ENCODE assay signal across 1 cellular context in the genomic region with DNA sequence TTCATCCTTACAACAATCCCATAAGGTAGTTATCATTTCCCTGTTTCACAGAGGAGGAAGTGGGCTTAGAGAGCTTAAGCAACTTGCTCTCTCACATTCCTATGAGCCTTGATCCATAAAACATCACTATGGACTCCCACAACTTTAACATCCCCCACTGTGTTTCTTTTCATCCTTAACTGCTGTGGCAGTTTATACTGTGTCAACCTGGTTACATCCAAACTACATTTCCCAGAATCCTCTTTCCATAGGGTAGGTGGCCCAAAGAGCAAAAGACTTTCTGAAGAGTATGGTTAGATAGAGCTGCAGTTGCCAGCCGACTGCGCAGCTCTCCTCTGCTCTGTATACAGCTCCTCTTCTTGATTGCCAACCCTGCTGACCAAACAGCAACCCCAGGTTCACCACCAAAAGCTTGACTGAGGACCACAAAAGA.
TF ChIP-seq lines count a peak whose summit lies in the region.

No MANE protein-coding gene starts in this region.

TF ChIP-seq in K562, 482 proteins besides CTCF, POLR2A, EP300 and RAD21:
- TF ChIP-seq SIX5 (IDR thresholded peaks at IDR 0.05; ENCODE audit: borderline replicate concordance in 1 of 2, insufficient read depth in 1 of 2, low read depth in 1 of 2, low read length in 2 of 2): peak in 1 of 2 experiments; percentile 8; a peak in 1 of 4 replicates
- TF ChIP-seq YBX1 (IDR thresholded peaks at IDR 0.05): no peak
- TF ChIP-seq ZNF143 (CRISPR knock-in tag; IDR thresholded peaks at IDR 0.05): peak; percentile 64
- TF ChIP-seq RERE (CRISPR knock-in tag; IDR thresholded peaks at IDR 0.05; ENCODE audit: borderline replicate concordance): no peak
- TF ChIP-seq HCFC1 (IDR thresholded peaks at IDR 0.05; ENCODE audit: low read depth, low read length): peak; percentile 66
